ENCODE assay signal across 3 cellular contexts in genomic region chr3:74978684-74979083, GRCh38.
TF ChIP-seq lines count a peak whose summit lies in the region.

No MANE protein-coding gene starts in this region.

TF ChIP-seq in HepG2, 621 proteins besides CTCF, POLR2A, EP300 and RAD21:
- TF ChIP-seq, protein P1, sequence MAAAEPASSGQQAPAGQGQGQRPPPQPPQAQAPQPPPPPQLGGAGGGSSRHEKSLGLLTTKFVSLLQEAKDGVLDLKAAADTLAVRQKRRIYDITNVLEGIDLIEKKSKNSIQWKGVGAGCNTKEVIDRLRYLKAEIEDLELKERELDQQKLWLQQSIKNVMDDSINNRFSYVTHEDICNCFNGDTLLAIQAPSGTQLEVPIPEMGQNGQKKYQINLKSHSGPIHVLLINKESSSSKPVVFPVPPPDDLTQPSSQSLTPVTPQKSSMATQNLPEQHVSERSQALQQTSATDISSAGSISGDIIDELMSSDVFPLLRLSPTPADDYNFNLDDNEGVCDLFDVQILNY (CRISPR knock-in tag; conservative IDR thresholded peaks at IDR 0.05) = no peak
- TF ChIP-seq MAFK (conservative IDR thresholded peaks at IDR 0.05 in 1 of 2, IDR thresholded peaks at IDR 0.05 in 1 of 2; ENCODE audit: low read length in 2 of 2) (peak; percentile 41 to 62; a peak in 3 of 4 replicates), MAFF (IDR thresholded peaks at IDR 0.05; ENCODE audit: low read depth, low read length) (peak; percentile 55; the same call in 1 of the 2 replicates)

TF ChIP-seq in IMR-90, 13 proteins besides CTCF, POLR2A, EP300 and RAD21:
- TF ChIP-seq MAFK (IDR thresholded peaks at IDR 0.05; ENCODE audit: low read depth, low read length) (peak; percentile 41; the same call in 1 of the 2 replicates), FOS (IDR thresholded peaks at IDR 0.05; ENCODE audit: low read depth, low read length) (no peak)

TF ChIP-seq in K562, 482 proteins besides CTCF, POLR2A, EP300 and RAD21:
- peak; percentile 42 for TF ChIP-seq ZNF316 (IDR thresholded peaks at IDR 0.05)
- peak; percentile 6; the same call in 1 of the 2 replicates for TF ChIP-seq C11orf30 (IDR thresholded peaks at IDR 0.05; ENCODE audit: low read depth)
- no peak for TF ChIP-seq ZNF3 (CRISPR knock-in tag; IDR thresholded peaks at IDR 0.05)
- no peak for TF ChIP-seq FOXJ3 (CRISPR knock-in tag; IDR thresholded peaks at IDR 0.05)
- no peak for TF ChIP-seq ARID4B (CRISPR knock-in tag; IDR thresholded peaks at IDR 0.05)
TF ChIP-seq in K562: peak in this region for 2.
